ENCODE assay signal across 14 cellular contexts in genomic region chr15:64216722-64217428, GRCh38. TPM values are rescaled to one million over a fixed set of nuclear protein-coding genes. Genes with fewer than 3 reads are reported as not detected.
DNase-seq lines count a peak whose midpoint lies in the region; ATAC-seq and TF ChIP-seq lines count a peak whose summit lies in the region.
"Had no signal": no experiment of that assay in that cellular context is flagged by ENCODE, and none has a peak within 500 bp of the region (broad histone marks: within the 10 kb centered on the region; RNA-seq: fewer than 3 reads in every experiment).

No MANE protein-coding gene starts in this region.

- no peak overlapping the region for H3K4ac ChIP-seq in IMR-90 (ENCODE audit: low read depth, low read length)

- DNase-seq in Ammon's horn (ENCODE audit: low spot score) (peak; percentile 40), IMR-90 (no peak), adrenal gland (peak; percentile 69 to 90 (median 85)), left colon (no peak), iPS-NIHi11 (ENCODE audit: low spot score) (no peak), germinal center (ENCODE audit: low spot score) (no peak), KBM-7 (no peak), NCI-H524 (lab: John Stamatoyannopoulos, UW) (no peak)
- DNase-seq: brain microvascular endothelial cell, lower lobe of right lung, psoas muscle, T-helper 17 cell had no signal

- H3K9ac ChIP-seq in IMR-90 (ENCODE audit: low read depth, low read length) = no peak overlapping the region

- no peak overlapping the region for H3K4me3 ChIP-seq in IMR-90 (ENCODE audit: insufficient read depth, low read depth, low read length)
- H3K4me3 ChIP-seq in adrenal gland = no peak overlapping the region
- H3K4me3 ChIP-seq: HAP-1, lower lobe of right lung, psoas muscle, suprapubic skin had no signal

- H2BK5ac ChIP-seq in IMR-90 (ENCODE audit: low read depth, low read length, poor library complexity, severe bottlenecking) = no peak overlapping the region

- CTCF ChIA-PET in IMR-90 (lab: Yijun Ruan, JAX) = interaction anchor here (1.5 kb wide), 1 partner anchor 15 kb away, joined by 5 read pairs; no protein-coding TSS in a partner anchor

- peaks cover 3 to 47% of the 10 kb centered on the region in 2 experiments; a peak in 3 of 4 replicates for H3K79me1 ChIP-seq in IMR-90 (ENCODE audit: low read depth in 1 of 2, low read length in 2 of 2)

- H3K56ac ChIP-seq in IMR-90 (ENCODE audit: extremely low read depth, insufficient read depth, low read length) = no peak overlapping the region

- no peak overlapping the region for H2AFZ ChIP-seq in IMR-90 (replicated peaks; ENCODE audit: low read length, poor library complexity)

- H4K5ac ChIP-seq in IMR-90 (ENCODE audit: low read depth, low read length) = no peak overlapping the region

- no peak overlapping the region for H2BK15ac ChIP-seq in IMR-90 (ENCODE audit: low read depth, low read length)

- H3K4me2 ChIP-seq in IMR-90 (ENCODE audit: low read depth, low read length) = no peak overlapping the region

- TF ChIP-seq POLR2A in IMR-90 (IDR thresholded peaks at IDR 0.05; ENCODE audit: low read depth, low read length) (no peak), adrenal gland (IDR thresholded peaks at IDR 0.05) (no peak)

- no peak overlapping the region for H2AK5ac ChIP-seq in IMR-90 (ENCODE audit: low read depth, low read length)

- H3K36me3 ChIP-seq in IMR-90 (ENCODE audit: control insufficient read depth, insufficient read depth, low read length) (peaks cover 4% of the 10 kb centered on the region), adrenal gland (replicated peaks in 1 of 2) (peaks cover 0 to 13% of the 10 kb centered on the region in 2 donors)

- H3K27me3 ChIP-seq in IMR-90 (ENCODE audit: control insufficient read depth, insufficient read depth, low read length) (no peaks in the 10 kb centered on the region), adrenal gland (no peaks in the 10 kb centered on the region)
- H3K27me3 ChIP-seq: brain microvascular endothelial cell, suprapubic skin had no signal

- H2AK9ac ChIP-seq in IMR-90 (replicated peaks; ENCODE audit: low read depth, low read length, poor library complexity) = no peak overlapping the region

- no peak overlapping the region for H4K8ac ChIP-seq in IMR-90 (ENCODE audit: low read depth in 2 of 2, low read length in 2 of 2)

- dilution Hi-C loops in IMR-90 (cut with HindIII; ENCODE audit: low sequenced_read_pairs, unreplicated experiment) = no loop called here

- POLR2A ChIA-PET in IMR-90 (lab: Charles Lee; ENCODE audit: unreplicated experiment) = interaction anchor here (0.5 kb wide), 1 partner anchor 955 kb away, joined by 6 read pairs; no protein-coding TSS in a partner anchor

- no peaks in the 10 kb centered on the region for H3K9me3 ChIP-seq in IMR-90 (ENCODE audit: control insufficient read depth, insufficient read depth, low read length)
- H3K9me3 ChIP-seq in adrenal gland (replicated peaks in 1 of 3) = no peaks in the 10 kb centered on the region
- H3K9me3 ChIP-seq: lower lobe of right lung, psoas muscle, suprapubic skin had no signal

- TF ChIP-seq CTCF in IMR-90 (conservative IDR thresholded peaks at IDR 0.05; ENCODE audit: low read depth, low read length) (no peak), adrenal gland (IDR thresholded peaks at IDR 0.05) (peak in 1 of 6 experiments; percentile 12)

- intact Hi-C loops in IMR-90 (cut with micrococcal nuclease) = no loop called here
- intact Hi-C loops in adrenal gland (cut with DNase I) = no loop called here
- intact Hi-C loops in left colon (cut with DNase I, micrococcal nuclease) = no loop called here

- H3K23ac ChIP-seq in IMR-90 (ENCODE audit: low read depth, low read length) = no peak overlapping the region

- no peak for TF ChIP-seq RAD21 in IMR-90 (IDR thresholded peaks at IDR 0.05; ENCODE audit: low read length)

- H3K9me1 ChIP-seq in IMR-90 (ENCODE audit: insufficient read depth, low read length) = peaks cover 3% of the 10 kb centered on the region; the same call in 1 of the 2 replicates

- BruUV-seq in IMR-90 (replicated peaks; lab: Mats Ljungman, UMichigan) = no TSS peak

- H2BK20ac ChIP-seq in IMR-90 (ENCODE audit: low read depth, low read length) = no peak overlapping the region

- no peak overlapping the region for H3K18ac ChIP-seq in IMR-90 (ENCODE audit: low read depth, low read length)

- H3K4me1 ChIP-seq in IMR-90 (ENCODE audit: control insufficient read depth, insufficient read depth, low read length) = peaks cover 2% of the 10 kb centered on the region; the same call in 1 of the 2 replicates
- peaks cover 12 to 15% of the 10 kb centered on the region in 2 donors for H3K4me1 ChIP-seq in adrenal gland (replicated peaks in 1 of 2)
- H3K4me1 ChIP-seq: HAP-1, lower lobe of right lung, psoas muscle, suprapubic skin had no signal

- H3K14ac ChIP-seq in IMR-90 (replicated peaks; ENCODE audit: low read depth, low read length) = no peak overlapping the region

- no peak overlapping the region for H2BK120ac ChIP-seq in IMR-90 (ENCODE audit: low read depth, low read length)

- in situ Hi-C loops in IMR-90 (cut with MboI; ENCODE audit: low sequenced_read_pairs) (no loop called here), KBM-7 (cut with MboI; ENCODE audit: low pct_unique_long_range_greater_than_20kb, low sequenced_read_pairs) (no loop called here)

- 63% methylated on average over 1 of the region's 2 CpGs; no CpG with 5 or more reads in 1 of the 2 experiments for WGBS in IMR-90 (ENCODE audit: extremely low coverage in 2 of 2, insufficient read length in 1 of 2), 2 experiments
- 19 to 44% (median 28%) methylated on average over 2 of the region's 2 CpGs for WGBS in adrenal gland, 4 donors

- no peak; the same call in 1 of the 2 replicates for ATAC-seq in IMR-90 (ENCODE audit: low read depth)
- peak; percentile 70 for ATAC-seq in left colon
- ATAC-seq: psoas muscle, T-helper 17 cell had no signal

- H4K91ac ChIP-seq in IMR-90 (ENCODE audit: insufficient read depth, low read depth, low read length) = no peak overlapping the region

- H3K27ac ChIP-seq in IMR-90 (ENCODE audit: insufficient read depth, low read length) (no peak overlapping the region), adrenal gland (peak overlapping the region in 1 of 5 donors; percentile 37)
- H3K27ac ChIP-seq: brain microvascular endothelial cell, lower lobe of right lung, psoas muscle, suprapubic skin had no signal

- H4K20me1 ChIP-seq in IMR-90 (ENCODE audit: insufficient read depth, low read length) = no peaks in the 10 kb centered on the region

TF ChIP-seq in IMR-90, 13 proteins besides CTCF, POLR2A, EP300 and RAD21:
- peak; percentile 83 for TF ChIP-seq CEBPB (IDR thresholded peaks at IDR 0.05; ENCODE audit: low read depth, low read length)
- no peak for TF ChIP-seq RFX5 (IDR thresholded peaks at IDR 0.05; ENCODE audit: low read depth, low read length)
- no peak for TF ChIP-seq NFE2L2 (IDR thresholded peaks at IDR 0.05; ENCODE audit: low read depth, low read length)

RNA-seq across cellular contexts. Expression of gene PPIB, which starts 54.1 kb away (rescaled TPM):
- 1,601 and 1,682 TPM in 2 replicates for total RNA-seq in IMR-90 (2012; rRNA removed)
- 1,358 and 1,517 TPM in 2 replicates for polyA plus RNA-seq in IMR-90 (2012; rRNA removed)
- 966 and 972 TPM in 2 replicates for polyA plus RNA-seq in IMR-90 (2012; cell fraction: cytosol; rRNA removed)
- polyA plus RNA-seq in IMR-90 (2012; cell fraction: nucleus; rRNA removed; ENCODE audit: low replicate concordance) = 233 and 548 TPM in 2 replicates
- 1,000 to 10,000 TPM in 1 of 8 donors, 100 to 1,000 TPM in 7; 313 to 2,941 (median 534) TPM for total RNA-seq in adrenal gland
- 1,000 to 10,000 TPM in 1 of 3 donors, 100 to 1,000 TPM in 2; 611 to 1,206 (median 702) TPM for polyA plus RNA-seq in adrenal gland
- total RNA-seq in left colon = 100 to 1,000 TPM; 284 to 324 TPM

Comparison
In these comparisons a context has a peak if more than half of its experiments do, and no peak if none do; other contexts are left out.
1. DNase-seq: peak in Ammon's horn (single experiment) and adrenal gland (7 of 7); none in IMR-90 (single experiment), left colon (0 of 2), iPS-NIHi11 (single experiment), germinal center (single experiment), KBM-7 (single experiment) and NCI-H524 (0 of 2).